In genomic region chr10:21363753-21364104, GRCh38 we compare ENCODE assay signal across 1 cellular context.
TF ChIP-seq lines count a peak whose summit lies in the region.

No MANE protein-coding gene starts in this region.

TF ChIP-seq in WTC11, 78 proteins besides CTCF, POLR2A, EP300 and RAD21 (continued from another document):
- TF ChIP-seq, protein P1, sequence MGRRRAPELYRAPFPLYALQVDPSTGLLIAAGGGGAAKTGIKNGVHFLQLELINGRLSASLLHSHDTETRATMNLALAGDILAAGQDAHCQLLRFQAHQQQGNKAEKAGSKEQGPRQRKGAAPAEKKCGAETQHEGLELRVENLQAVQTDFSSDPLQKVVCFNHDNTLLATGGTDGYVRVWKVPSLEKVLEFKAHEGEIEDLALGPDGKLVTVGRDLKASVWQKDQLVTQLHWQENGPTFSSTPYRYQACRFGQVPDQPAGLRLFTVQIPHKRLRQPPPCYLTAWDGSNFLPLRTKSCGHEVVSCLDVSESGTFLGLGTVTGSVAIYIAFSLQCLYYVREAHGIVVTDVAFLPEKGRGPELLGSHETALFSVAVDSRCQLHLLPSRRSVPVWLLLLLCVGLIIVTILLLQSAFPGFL (CRISPR knock-in tag; IDR thresholded peaks at IDR 0.05; ENCODE audit: borderline replicate concordance), result no peak
- TF ChIP-seq ZNF423 (CRISPR knock-in tag; IDR thresholded peaks at IDR 0.05) (no peak), AR (CRISPR knock-in tag; IDR thresholded peaks at IDR 0.05) (no peak), MXD4 (CRISPR knock-in tag; IDR thresholded peaks at IDR 0.05; ENCODE audit: borderline replicate concordance) (no peak)
